ENCODE assay signal across 18 cellular contexts in genomic region chr10:129709627-129710509, GRCh38.
A peak's percentile ranks its signal among the peaks of the same experiment; 100 is the strongest.
DNase-seq lines count a peak whose midpoint lies in the region; ATAC-seq and TF ChIP-seq lines count a peak whose summit lies in the region.
"Had no signal": no experiment of that assay in that cellular context is flagged by ENCODE, and none has a peak within 500 bp of the region (broad histone marks: within the 10 kb centered on the region; RNA-seq: fewer than 3 reads in every experiment).

No MANE protein-coding gene starts in this region.

- TF ChIP-seq CTCF in DND-41 (IDR thresholded peaks at IDR 0.05; ENCODE audit: borderline replicate concordance, extremely low read depth, low read length, poor library complexity, severe bottlenecking) (no peak), HEK293 (tag by site-specific recombination; IDR thresholded peaks at IDR 0.05) (no peak), osteocyte (IDR thresholded peaks at IDR 0.05) (no peak), prostate gland (IDR thresholded peaks at IDR 0.05) (no peak), left lung (IDR thresholded peaks at IDR 0.05) (no peak)

- peaks cover 18% of the 10 kb centered on the region for H3K36me3 ChIP-seq in DND-41 (ENCODE audit: insufficient read depth, low read length)
- no peaks in the 10 kb centered on the region for H3K36me3 ChIP-seq in HEK293 (ENCODE audit: control insufficient read depth in 2 of 2, insufficient read depth in 1 of 2, low read length in 2 of 2)
- no peaks in the 10 kb centered on the region for H3K36me3 ChIP-seq in prostate gland
- peaks cover 0 to 7% of the 10 kb centered on the region in 2 donors for H3K36me3 ChIP-seq in left lung
- H3K36me3 ChIP-seq: Peyer's patch had no signal

- ATAC-seq in DND-41 (ENCODE audit: insufficient read depth, low read depth) (no peak), esophagus mucosa (peak; percentile 17), HG02623 (IDR thresholded peaks at IDR 0.05; ENCODE audit: unreplicated experiment) (no peak), left lung (no peak)
- ATAC-seq: GM12878, Right ventricle myocardium inferior had no signal

- H3K27ac Mint-ChIP-seq in osteocyte (ENCODE audit: unreplicated experiment) = no peak overlapping the region

- no peaks in the 10 kb centered on the region for H3K27me3 ChIP-seq in DND-41 (ENCODE audit: insufficient read depth, low read length, poor library complexity)
- H3K27me3 ChIP-seq in prostate gland (replicated peaks; ENCODE audit: insufficient read depth) = no peaks in the 10 kb centered on the region
- no peaks in the 10 kb centered on the region for H3K27me3 ChIP-seq in left lung
- H3K27me3 ChIP-seq: Peyer's patch had no signal

- no peak overlapping the region for H3K4me2 ChIP-seq in DND-41 (ENCODE audit: insufficient read depth, low read length)

- intact Hi-C loops in prostate gland (cut with DNase I) (no loop called here), left lung (cut with DNase I) (no loop called here)

- no peak overlapping the region for H3K9ac ChIP-seq in DND-41 (ENCODE audit: low read depth, low read length)

- H3K27me3 Mint-ChIP-seq in osteocyte (ENCODE audit: unreplicated experiment) = no peaks in the 10 kb centered on the region

- H3K4me3 ChIP-seq in DND-41 (ENCODE audit: low read depth in 1 of 2, low read length in 2 of 2) = no peak overlapping the region
- H3K4me3 ChIP-seq in HEK293 (ENCODE audit: low read depth, low read length) = no peak overlapping the region
- H3K4me3 ChIP-seq in prostate gland = no peak overlapping the region
- no peak overlapping the region for H3K4me3 ChIP-seq in left lung
- H3K4me3 ChIP-seq: GM12878, Peyer's patch had no signal

- WGBS in prostate gland = over 99% methylated on average over 16 of the region's 16 CpGs

- H3K9me3 ChIP-seq in DND-41 (ENCODE audit: insufficient read depth, low read length, severe bottlenecking) = no peaks in the 10 kb centered on the region
- no peaks in the 10 kb centered on the region for H3K9me3 ChIP-seq in HEK293 (ENCODE audit: control insufficient read depth, insufficient read depth, low read depth, low read length)
- H3K9me3 ChIP-seq in prostate gland = no peaks in the 10 kb centered on the region
- no peaks in the 10 kb centered on the region for H3K9me3 ChIP-seq in left lung
- H3K9me3 ChIP-seq: Peyer's patch had no signal

- H3K27ac ChIP-seq in DND-41 (ENCODE audit: low read length) (0 out of 2 replicates have a peak overlapping the region, but pooled peaks have one; percentile 10), HEK293 (ENCODE audit: extremely low read depth, low read depth, low read length) (no peak overlapping the region), prostate gland (no peak overlapping the region), left lung (no peak overlapping the region)
- H3K27ac ChIP-seq: Peyer's patch had no signal

- H3K4me1 Mint-ChIP-seq in osteocyte (ENCODE audit: unreplicated experiment) = peaks cover 3% of the 10 kb centered on the region

- DNase-seq in DND-41 (no peak), osteocyte (ENCODE audit: extremely low spot score, unreplicated experiment) (peak; percentile 82), prostate gland (ENCODE audit: low spot score) (no peak), left lung (no peak)
- DNase-seq: ACHN, C1 segment of cervical spinal cord, EL, GOT3, KG1, NCI-H187, NCI-H345, SW 1271 had no signal

- no peaks in the 10 kb centered on the region for H4K20me1 ChIP-seq in DND-41 (ENCODE audit: insufficient read depth, low read length)

- peaks cover 5% of the 10 kb centered on the region for H3K36me3 Mint-ChIP-seq in osteocyte (ENCODE audit: unreplicated experiment)

- POLR2A ChIA-PET in HEK293 (lab: Yijun Ruan, JAX) = interaction anchor here (0.6 kb wide), 1 partner anchor 309 kb away, joined by 3 read pairs; no protein-coding TSS in a partner anchor

- H2AFZ ChIP-seq in DND-41 (ENCODE audit: low read depth, low read length) = no peak overlapping the region

- no peaks in the 10 kb centered on the region for H3K9me3 Mint-ChIP-seq in osteocyte (ENCODE audit: unreplicated experiment)

- H3K79me2 ChIP-seq in DND-41 (ENCODE audit: insufficient read depth, low read length) = no peaks in the 10 kb centered on the region

- H3K4me1 ChIP-seq in DND-41 (ENCODE audit: insufficient read depth, low read length) (no peaks in the 10 kb centered on the region), HEK293 (ENCODE audit: control insufficient read depth, insufficient read depth, low read length) (peaks cover 11% of the 10 kb centered on the region), prostate gland (replicated peaks) (peaks cover 5% of the 10 kb centered on the region), left lung (no peaks in the 10 kb centered on the region)
- H3K4me1 ChIP-seq: Peyer's patch had no signal

- TF ChIP-seq POLR2A in prostate gland (IDR thresholded peaks at IDR 0.05) = no peak

- no peak overlapping the region for H3K4me3 Mint-ChIP-seq in osteocyte (ENCODE audit: unreplicated experiment)

- CTCF ChIA-PET in HEK293 (lab: Yijun Ruan, JAX) = no interaction called here

TF ChIP-seq in HEK293, 187 proteins besides CTCF, POLR2A, EP300 and RAD21:
- no peak for TF ChIP-seq ZNF133 (tag by site-specific recombination; IDR thresholded peaks at IDR 0.05)
- TF ChIP-seq RBAK (tag by site-specific recombination; IDR thresholded peaks at IDR 0.05) = no peak
- TF ChIP-seq PRDM4 (tag by site-specific recombination; IDR thresholded peaks at IDR 0.05) = no peak
- 0 out of 2 replicates have a peak, but pooled peaks have one; percentile 18 for TF ChIP-seq ZBTB20 (tag by site-specific recombination; IDR thresholded peaks at IDR 0.05)
- TF ChIP-seq ZIC2 (tag by site-specific recombination; IDR thresholded peaks at IDR 0.05) = peak; percentile 56; the same call in 1 of the 2 replicates
TF ChIP-seq in HEK293: peak in this region for 2.
